Comparison of ENCODE assay signal across 8 cellular contexts in genomic region chr2:199911052-199911876, GRCh38. TPM values are rescaled to one million over a fixed set of nuclear protein-coding genes. Genes with fewer than 3 reads are reported as not detected.
A peak's percentile ranks its signal among the peaks of the same experiment; 100 is the strongest.
DNase-seq lines count a peak whose midpoint lies in the region; ATAC-seq and TF ChIP-seq lines count a peak whose summit lies in the region.

C2orf69 (plus strand) TSS chr2:199911293; CDS start chr2:199911439, 146 bp downstream.

- peaks cover 11% of the 10 kb centered on the region for H3K27me3 Mint-ChIP-seq in activated T-cell treated with anti-CD3 and anti-CD28 coated beads, Interleukin-2, amount 50 U/mL, for 24 hours

- peak within 1 kb of the TSS; percentile 90 for H3K9ac ChIP-seq in mucosa of stomach (ENCODE audit: low read length)

- peaks cover under 1% of the 10 kb centered on the region for H3K9me3 Mint-ChIP-seq in activated T-cell treated with anti-CD3 and anti-CD28 coated beads, Interleukin-2, amount 50 U/mL, for 24 hours

- peaks cover 35% of the 10 kb centered on the region for H3K4me1 Mint-ChIP-seq in activated T-cell treated with anti-CD3 and anti-CD28 coated beads, Interleukin-2, amount 50 U/mL, for 24 hours (ENCODE audit: low read depth)

- no peaks in the 10 kb centered on the region for H3K36me3 ChIP-seq in esophagus (ENCODE audit: control insufficient read depth in 2 of 2, insufficient read depth in 2 of 2, low read length in 1 of 2)
- H3K36me3 ChIP-seq in mucosa of stomach (ENCODE audit: control insufficient read depth, insufficient read depth, low read length) = no peaks in the 10 kb centered on the region

- H3K36me3 Mint-ChIP-seq in activated T-cell treated with anti-CD3 and anti-CD28 coated beads, Interleukin-2, amount 50 U/mL, for 24 hours (ENCODE audit: low read depth) = peaks cover 35% of the 10 kb centered on the region

- H3K4me1 ChIP-seq in esophagus (ENCODE audit: control insufficient read depth in 2 of 2, insufficient read depth in 2 of 2, low read length in 1 of 2) (no peaks in the 10 kb centered on the region), mucosa of stomach (ENCODE audit: control insufficient read depth, insufficient read depth, low read length) (peaks cover 18% of the 10 kb centered on the region)

- peak within 1 kb of the TSS; percentile 94 for H3K27ac Mint-ChIP-seq in activated T-cell treated with anti-CD3 and anti-CD28 coated beads, Interleukin-2, amount 50 U/mL, for 24 hours

- H3K27ac ChIP-seq in esophagus (ENCODE audit: low read depth in 2 of 2, low read length in 1 of 2) = peak within 1 kb of the TSS; percentile 99 to 100

- H3K9me3 ChIP-seq in esophagus (ENCODE audit: control insufficient read depth in 2 of 2, insufficient read depth in 1 of 2, low read depth in 1 of 2, low read length in 1 of 2) (no peaks in the 10 kb centered on the region), mucosa of stomach (ENCODE audit: control insufficient read depth, low read length) (no peaks in the 10 kb centered on the region)

- no peaks in the 10 kb centered on the region for H3K27me3 ChIP-seq in esophagus (ENCODE audit: control insufficient read depth in 1 of 2, insufficient read depth in 2 of 2, low read length in 2 of 2)
- no peaks in the 10 kb centered on the region for H3K27me3 ChIP-seq in mucosa of stomach (ENCODE audit: control insufficient read depth, insufficient read depth, low read length)

- WGBS in esophagus, 2 donors = 0% methylated on average over 85 of the region's 85 CpGs

- peak within 1 kb of the TSS; percentile 94 for H3K4me3 Mint-ChIP-seq in activated T-cell treated with anti-CD3 and anti-CD28 coated beads, Interleukin-2, amount 50 U/mL, for 24 hours

- H3K4me3 ChIP-seq in Jurkat, Clone E6-1 (ENCODE audit: low read length) = peak within 1 kb of the TSS; percentile 92
- peak within 1 kb of the TSS; percentile 79 to 90 for H3K4me3 ChIP-seq in esophagus (ENCODE audit: low read depth in 1 of 2, low read length in 2 of 2)
- H3K4me3 ChIP-seq in mucosa of stomach (ENCODE audit: low read length) = peak within 1 kb of the TSS; percentile 91

- peak; percentile 85 for ATAC-seq in GM21619 (IDR thresholded peaks at IDR 0.05; ENCODE audit: unreplicated experiment)

- DNase-seq in DMS153 (lab: John Stamatoyannopoulos, UW) = peak; percentile 85
- peak; percentile 97 for DNase-seq in Jurkat, Clone E6-1 (ENCODE audit: low read depth, low spot score)
- peak; percentile 94 for DNase-seq in activated T-cell treated with anti-CD3 and anti-CD28 coated beads, Interleukin-2, amount 50 U/mL, for 24 hours
- DNase-seq in stimulated activated CD8-positive, alpha-beta memory T cell treated with anti-CD3 and anti-CD28 coated beads, Interleukin-7, amount 100 ng/mL, for 1 hour (ENCODE audit: low read depth in 2 of 2) = peak; percentile 77 to 80

TF ChIP-seq in PFSK-1, 5 proteins besides CTCF, POLR2A, EP300 and RAD21:
- TF ChIP-seq TAF1 (IDR thresholded peaks at IDR 0.05; ENCODE audit: borderline replicate concordance, insufficient read depth, low read length) = peak; percentile 63; the same call in 1 of the 2 replicates
- no peak for TF ChIP-seq FOXP2 (optimal IDR thresholded peaks at IDR 0.05; ENCODE audit: borderline replicate concordance, extremely low read depth, extremely low read length, insufficient read depth)
- peak; percentile 90 for TF ChIP-seq POLR2AphosphoS5 (IDR thresholded peaks at IDR 0.05; ENCODE audit: low read depth, low read length)
- TF ChIP-seq SIN3A (IDR thresholded peaks at IDR 0.05; ENCODE audit: borderline replicate concordance, insufficient read depth, low read length) = no peak
- TF ChIP-seq REST (IDR thresholded peaks at IDR 0.05; ENCODE audit: insufficient read depth in 1 of 2, low read depth in 2 of 2, low read length in 2 of 2) = no peak

RNA-seq across cellular contexts. Expression of gene C2orf69, which starts in this region (rescaled TPM):
- polyA plus RNA-seq in Jurkat, Clone E6-1 (2012; ENCODE audit: insufficient read depth, insufficient read length) = 8.3 TPM
- 6.9 TPM for polyA plus RNA-seq in PFSK-1 (2012; ENCODE audit: insufficient read length, low read depth)
- polyA plus RNA-seq in esophagus = 1 to 10 TPM; 3.4 to 4.6 TPM

Comparison
In these comparisons a context has a peak if more than half of its experiments do, and no peak if none do; other contexts are left out.
1. Peak in every context shown above with its lines: DNase-seq, ATAC-seq, H3K4me3 ChIP-seq and H3K27ac ChIP-seq.